30 cellular contexts compared by ENCODE assay signal in the genomic region with DNA sequence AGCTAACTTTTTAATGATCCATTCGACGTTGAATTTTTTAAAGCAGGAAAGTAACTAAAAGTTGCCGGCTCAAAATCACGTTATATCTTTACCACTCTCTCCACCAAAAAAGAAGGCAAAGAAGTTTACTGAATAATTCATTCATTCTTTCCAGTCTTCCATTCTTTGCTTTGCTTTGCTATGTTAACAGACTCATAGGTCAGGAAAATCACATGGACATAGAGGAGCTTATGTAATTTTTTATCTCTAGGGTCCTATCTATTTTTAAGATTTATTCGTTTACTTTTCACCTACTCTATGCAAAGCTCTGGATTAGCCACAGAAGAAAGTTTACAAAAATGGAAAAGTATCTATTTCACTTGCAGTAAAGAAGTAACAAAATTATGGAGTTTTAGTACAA. TPM values are rescaled to one million over a fixed set of nuclear protein-coding genes. Genes with fewer than 3 reads are reported as not detected.
"Had no signal": no experiment of that assay in that cellular context is flagged by ENCODE, and none has a peak within 500 bp of the region (broad histone marks: within the 10 kb centered on the region; RNA-seq: fewer than 3 reads in every experiment).

No MANE protein-coding gene starts in this region.

- ATAC-seq: effector memory CD8-positive, alpha-beta T cell; esophagus mucosa; foreskin keratinocyte; gastrocnemius medialis; gastroesophageal sphincter; heart left ventricle; heart right ventricle had no signal

- H3K4me3 Mint-ChIP-seq: dendritic cell treated with granulocyte-macrophage colony-stimulating factor and Interleukin-4, amounts not matched to agents 40 ng/mL and 50 ng/mL, for 4 days; effector memory CD8-positive, alpha-beta T cell; endodermal cell had no signal

- DNase-seq: colonic mucosa; cortex of kidney; dermis blood vessel endothelial cell; dorsolateral prefrontal cortex; effector CD4-positive, alpha-beta T cell; effector CD8-positive, alpha-beta T cell; effector memory CD4-positive, alpha-beta T cell; effector memory CD8-positive, alpha-beta T cell; endodermal cell; erythroblast; esophagus squamous epithelium; foreskin fibroblast; foreskin keratinocyte; foreskin melanocyte; gastrocnemius medialis; glutamatergic neuron; head of caudate nucleus; heart left ventricle; heart right ventricle had no signal

- H3K27me3 ChIP-seq: colonic mucosa, esophagus muscularis mucosa, esophagus squamous epithelium, gastrocnemius medialis, gastroesophageal sphincter, heart left ventricle had no signal

- H3K4me1 Mint-ChIP-seq: endodermal cell had no signal

- H3K36me3 ChIP-seq: colonic mucosa, esophagus muscularis mucosa, esophagus squamous epithelium, gastrocnemius medialis, gastroesophageal sphincter had no signal

- H3K4me1 ChIP-seq: colonic mucosa, esophagus squamous epithelium, foreskin keratinocyte, gastrocnemius medialis, gastroesophageal sphincter, heart left ventricle, heart right ventricle had no signal

- H3K9me3 Mint-ChIP-seq: dendritic cell treated with granulocyte-macrophage colony-stimulating factor and Interleukin-4, amounts not matched to agents 40 ng/mL and 50 ng/mL, for 4 days; effector memory CD8-positive, alpha-beta T cell; endodermal cell had no signal

- H3K27me3 Mint-ChIP-seq: dendritic cell treated with granulocyte-macrophage colony-stimulating factor and Interleukin-4, amounts not matched to agents 40 ng/mL and 50 ng/mL, for 4 days had no signal

- H3K9me3 ChIP-seq: colonic mucosa, esophagus muscularis mucosa, esophagus squamous epithelium, gastrocnemius medialis, gastroesophageal sphincter, heart left ventricle, heart right ventricle had no signal

- H3K4me3 ChIP-seq: colonic mucosa, coronary artery, dorsolateral prefrontal cortex, esophagus muscularis mucosa, esophagus squamous epithelium, gastrocnemius medialis, gastroesophageal sphincter, heart left ventricle, heart right ventricle had no signal

- H3K27ac Mint-ChIP-seq: dendritic cell treated with granulocyte-macrophage colony-stimulating factor and Interleukin-4, amounts not matched to agents 40 ng/mL and 50 ng/mL, for 4 days; effector memory CD8-positive, alpha-beta T cell; endodermal cell had no signal

- FAIRE-seq: endometrium, endothelial cell of umbilical vein, frontal cortex had no signal

- H3K27ac ChIP-seq: colonic mucosa, coronary artery, dorsolateral prefrontal cortex, epithelial cell of prostate, esophagus muscularis mucosa, esophagus squamous epithelium, foreskin keratinocyte, gastrocnemius medialis, gastroesophageal sphincter, heart left ventricle, heart right ventricle had no signal

RNA-seq across cellular contexts. Expression of a gene that starts 52.6 kb away (rescaled TPM):
- total RNA-seq: epithelial cell of proximal tubule, fibroblast of lung had no signal
- polyA plus RNA-seq: foreskin keratinocyte had no signal
